8 cellular contexts compared by ENCODE assay signal in genomic region chr11:60363542-60364525, GRCh38.
DNase-seq lines count a peak whose midpoint lies in the region; ATAC-seq lines count a peak whose summit lies in the region.

No MANE protein-coding gene starts in this region.

- peaks cover 7% of the 10 kb centered on the region for H3K36me3 Mint-ChIP-seq in memory B cell

- peak overlapping the region; percentile 98 for H3K27ac Mint-ChIP-seq in memory B cell

- ATAC-seq in GM19023 (IDR thresholded peaks at IDR 0.05; ENCODE audit: unreplicated experiment), result peak; percentile 60
- peak; percentile 48 for ATAC-seq in HG03442 (IDR thresholded peaks at IDR 0.05; ENCODE audit: unreplicated experiment)
- ATAC-seq in memory B cell (ENCODE audit: low read depth), result peak; percentile 77

- DNase-seq in Ammon's horn (ENCODE audit: low spot score), result peak; percentile 82
- DNase-seq in NCI-H748 (lab: John Stamatoyannopoulos, UW; ENCODE audit: unreplicated experiment), result peak; percentile 95
- DNase-seq in activated CD4-positive, alpha-beta T cell treated with anti-CD3 and anti-CD28 coated beads, Interleukin-2, amount 50 U/mL, for 4 hours, result peak; percentile 29 to 42
- peak; percentile 67 for DNase-seq in ecto neural progenitor cell (ENCODE audit: low spot score)
- peak; percentile 79 to 82 for DNase-seq in memory B cell (ENCODE audit: low spot score in 2 of 2)
- DNase-seq in stimulated activated CD8-positive, alpha-beta memory T cell treated with anti-CD3 and anti-CD28 coated beads, Interleukin-2, amount 100 ng/mL, for 48 hours (ENCODE audit: low read depth in 2 of 2), result peak; percentile 16 to 30

- no peaks in the 10 kb centered on the region for H3K27me3 Mint-ChIP-seq in memory B cell

- peaks cover 41% of the 10 kb centered on the region for H3K4me1 Mint-ChIP-seq in memory B cell

- peak overlapping the region; percentile 87 for H3K4me3 Mint-ChIP-seq in memory B cell

- H3K9me3 Mint-ChIP-seq in memory B cell, result peaks cover 7% of the 10 kb centered on the region

Comparison
In these comparisons a context has a peak if more than half of its experiments do, and no peak if none do; other contexts are left out.
1. Peak in every context shown above with its lines: DNase-seq and ATAC-seq.
2. DNase-seq: peak in every context shown above with its lines; median percentile 95 in NCI-H748; 82 in Ammon's horn; 80 in memory B cell; 67 in ecto neural progenitor cell; 36 in activated CD4-positive, alpha-beta T cell treated with anti-CD3 and anti-CD28 coated beads, Interleukin-2, amount 50 U/mL, for 4 hours; 23 in stimulated activated CD8-positive, alpha-beta memory T cell treated with anti-CD3 and anti-CD28 coated beads, Interleukin-2, amount 100 ng/mL, for 48 hours.